In genomic region chr10:106175760-106176377, GRCh38 we compare ENCODE assay signal across 9 cellular contexts.
DNase-seq lines count a peak whose midpoint lies in the region; TF ChIP-seq lines count a peak whose summit lies in the region.
"Had no signal": no experiment of that assay in that cellular context is flagged by ENCODE, and none has a peak within 500 bp of the region (broad histone marks: within the 10 kb centered on the region; RNA-seq: fewer than 3 reads in every experiment).

No MANE protein-coding gene starts in this region.

- no peaks in the 10 kb centered on the region for H3K4me1 Mint-ChIP-seq in H9
- H3K4me1 Mint-ChIP-seq: memory B cell had no signal

- H4K5ac ChIP-seq in H9 (ENCODE audit: insufficient read length, low read depth, low read length) = no peak overlapping the region

- no peak overlapping the region for H4K91ac ChIP-seq in H9 (ENCODE audit: insufficient read length, low read depth, low read length)

- WGBS in H9 (ENCODE audit: extremely low coverage, insufficient read length, low lambda C conversion rate) = no CpG with 5 or more reads among the region's 5 CpGs

- no peak overlapping the region for H3T11ph ChIP-seq in H9 (ENCODE audit: low read length)

- TF ChIP-seq CTCF in AG09309 (IDR thresholded peaks at IDR 0.05; ENCODE audit: control insufficient read depth, insufficient read depth, low read depth, low read length, missing control alignments) (peak; percentile 22), H9 (conservative IDR thresholded peaks at IDR 0.05) (peak; percentile 74), kidney epithelial cell (IDR thresholded peaks at IDR 0.05; ENCODE audit: insufficient read depth, low read length, poor library complexity, severe bottlenecking) (peak; percentile 48)

- H3K4me3 Mint-ChIP-seq in H9 = no peak overlapping the region
- H3K4me3 Mint-ChIP-seq: memory B cell had no signal

- H3K27ac Mint-ChIP-seq in H9 = no peak overlapping the region
- H3K27ac Mint-ChIP-seq: memory B cell had no signal

- no peaks in the 10 kb centered on the region for H3K4me1 ChIP-seq in H9 (ENCODE audit: insufficient read depth, low read length)

- no peaks in the 10 kb centered on the region for H3K79me1 ChIP-seq in H9 (ENCODE audit: insufficient read depth, low read depth, low read length, poor library complexity, severe bottlenecking)

- H4K8ac ChIP-seq in H9 (replicated peaks; ENCODE audit: insufficient read length, low read depth, low read length) = no peak overlapping the region

- no peaks in the 10 kb centered on the region for H3K36me3 ChIP-seq in kidney epithelial cell (ENCODE audit: control insufficient read depth, insufficient read depth, low read length)

- no peak overlapping the region for H2BK120ac ChIP-seq in H9 (ENCODE audit: low read depth, low read length, poor library complexity, severe bottlenecking)

- no peak overlapping the region for H3K9ac ChIP-seq in H9 (ENCODE audit: extremely low read depth, insufficient read length, low read length)

- H2BK12ac ChIP-seq in H9 (ENCODE audit: insufficient read length, low read depth, low read length) = no peak overlapping the region

- H2BK15ac ChIP-seq in H9 (ENCODE audit: low read depth, low read length) = no peak overlapping the region

- H3K4me3 ChIP-seq in AG09309 (ENCODE audit: control insufficient read depth, low read depth, low read length) (no peak overlapping the region), kidney epithelial cell (ENCODE audit: low read depth, low read length) (no peak overlapping the region)

- no peak overlapping the region for H3K14ac ChIP-seq in H9 (ENCODE audit: insufficient read depth, low read length)

- H2AFZ ChIP-seq in H9 (ENCODE audit: low read length) = no peak overlapping the region

- no peaks in the 10 kb centered on the region for H3K23me2 ChIP-seq in H9 (ENCODE audit: insufficient read length, low read depth, low read length, poor library complexity, severe bottlenecking)

- no peak overlapping the region for H3K4me2 ChIP-seq in H9 (ENCODE audit: insufficient read depth, insufficient read length, low read length)

- H3K9me3 ChIP-seq in H9 (ENCODE audit: control insufficient read depth, low read depth, low read length) = no peaks in the 10 kb centered on the region

- H3K18ac ChIP-seq in H9 (ENCODE audit: insufficient read length, low read depth, low read length) = no peak overlapping the region

- no peak overlapping the region for H2BK5ac ChIP-seq in H9 (ENCODE audit: insufficient read length, low read length)

- H3K23ac ChIP-seq in H9 (ENCODE audit: insufficient read length, low read depth, low read length) = no peak overlapping the region

- DNase-seq in AG09309 (ENCODE audit: low read depth) (no peak), H9 (no peak), SK-N-DZ (ENCODE audit: low spot score) (peak; percentile 28), kidney epithelial cell (ENCODE audit: low read depth) (no peak), activated T-cell treated with anti-CD3 and anti-CD28 coated beads for 4 hours (no peak)
- no peak for DNase-seq in activated CD4-positive, alpha-beta T cell treated with anti-CD3 and anti-CD28 coated beads for 1 hour
- DNase-seq in activated T-cell treated with anti-CD3 and anti-CD28 coated beads, Interleukin-2, amount 50 U/mL, for 48 hours = no peak
- no peak for DNase-seq in stimulated activated CD4-positive, alpha-beta T cell treated with anti-CD3 and anti-CD28 coated beads, Interleukin-4, amount 100 ng/mL, for 1 hour

- H3K27me3 ChIP-seq in H9 (ENCODE audit: insufficient read depth, low read length) (no peaks in the 10 kb centered on the region), kidney epithelial cell (ENCODE audit: control insufficient read depth, insufficient read depth, low read length) (no peaks in the 10 kb centered on the region)

- no peak overlapping the region for H3K56ac ChIP-seq in H9 (ENCODE audit: insufficient read length, low read depth, low read length)

- H3K4ac ChIP-seq in H9 (ENCODE audit: low read depth, low read length) = no peak overlapping the region

- H4K20me1 ChIP-seq in H9 (ENCODE audit: control insufficient read depth, insufficient read depth, insufficient read length) = no peaks in the 10 kb centered on the region

- no peak overlapping the region for H2BK20ac ChIP-seq in H9 (ENCODE audit: low read depth, low read length, poor library complexity, severe bottlenecking)

- H3K36me3 Mint-ChIP-seq in H9 (ENCODE audit: insufficient read depth in 1 of 3, low read depth in 3 of 3) = no peaks in the 10 kb centered on the region
- H3K36me3 Mint-ChIP-seq: memory B cell had no signal

- no peak overlapping the region for H2AK5ac ChIP-seq in H9 (ENCODE audit: insufficient read length, low read length)

- no peaks in the 10 kb centered on the region for H3K27me3 Mint-ChIP-seq in H9 (ENCODE audit: low read depth)
- H3K27me3 Mint-ChIP-seq: memory B cell had no signal

- H3K27ac ChIP-seq in H9 (ENCODE audit: insufficient read length, low read depth, low read length) = no peak overlapping the region

- H3K79me2 ChIP-seq in H9 (ENCODE audit: insufficient read depth, low read length) = no peaks in the 10 kb centered on the region

- no peaks in the 10 kb centered on the region for H3K9me3 Mint-ChIP-seq in H9
- H3K9me3 Mint-ChIP-seq: memory B cell had no signal

Comparison
In these comparisons a context has a peak if more than half of its experiments do, and no peak if none do; other contexts are left out.
1. CTCF ChIP-seq: peak in every context shown above with its lines; median percentile 74 in H9; 48 in kidney epithelial cell; 22 in AG09309.